In the genomic region with DNA sequence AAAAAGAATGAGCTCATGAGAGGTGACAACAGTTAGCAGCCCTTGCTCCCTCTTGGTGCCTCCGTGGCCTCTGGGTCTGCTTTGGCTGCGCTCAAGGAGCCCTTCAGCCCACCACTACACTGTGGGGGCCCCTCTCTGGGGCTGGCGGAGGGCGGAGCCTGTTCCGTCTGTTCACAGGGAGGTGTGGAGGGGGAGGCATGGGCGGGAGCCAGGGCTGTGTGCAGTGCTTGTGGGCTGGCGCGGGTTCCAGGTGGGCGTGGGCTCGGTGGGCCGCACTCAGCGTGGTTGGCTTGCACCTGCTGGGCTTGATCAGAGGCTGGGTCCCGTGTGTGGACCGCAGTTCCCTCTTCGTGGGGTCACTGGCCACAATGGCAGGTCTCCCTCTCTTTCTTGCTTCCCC, we compare ENCODE assay signal across 19 cellular contexts.
DNase-seq lines count a peak whose midpoint lies in the region; ATAC-seq and TF ChIP-seq lines count a peak whose summit lies in the region.
"Had no signal": no experiment of that assay in that cellular context is flagged by ENCODE, and none has a peak within 500 bp of the region (broad histone marks: within the 10 kb centered on the region; RNA-seq: fewer than 3 reads in every experiment).

No MANE protein-coding gene starts in this region.

- 93% methylated on average over 15 of the region's 15 CpGs for WGBS in right cardiac atrium
- no CpG with 5 or more reads among the region's 15 CpGs for WGBS in neuronal stem cell (ENCODE audit: extremely low coverage in 2 of 2, insufficient read length in 2 of 2, insufficient replicate concordance in 1 of 2), 2 donors

- ATAC-seq in right cardiac atrium, result no peak
- ATAC-seq in Right ventricle myocardium inferior, result no peak
- peak; percentile 33 for ATAC-seq in upper lobe of right lung
- no peak for ATAC-seq in GM19035 (IDR thresholded peaks at IDR 0.05; ENCODE audit: unreplicated experiment)
- ATAC-seq: CD8-positive, alpha-beta T cell; GM12878 had no signal

- H3K36me3 ChIP-seq in neuronal stem cell (replicated peaks in 1 of 2; ENCODE audit: control insufficient read depth in 2 of 2, insufficient read depth in 2 of 2, low read length in 2 of 2) (no peaks in the 10 kb centered on the region), upper lobe of right lung (no peaks in the 10 kb centered on the region)
- H3K36me3 ChIP-seq: BLaER1 had no signal

- H3K79me1 ChIP-seq in neuronal stem cell (ENCODE audit: low read depth, low read length), result no peaks in the 10 kb centered on the region

- H3K4me3 ChIP-seq in right cardiac atrium (ENCODE audit: low read length) (no peak overlapping the region), neuronal stem cell (ENCODE audit: low read length in 2 of 2) (no peak overlapping the region), upper lobe of right lung (no peak overlapping the region)
- H3K4me3 ChIP-seq: BLaER1, GM12878 had no signal

- H3K9ac ChIP-seq in neuronal stem cell (ENCODE audit: low read depth, low read length, poor library complexity), result no peak overlapping the region
- H3K9ac ChIP-seq: BLaER1 had no signal

- no peak overlapping the region for H4K8ac ChIP-seq in neuronal stem cell (ENCODE audit: low read depth, low read length)

- TF ChIP-seq CTCF in upper lobe of right lung (IDR thresholded peaks at IDR 0.05), result no peak

- H3K4me1 ChIP-seq in right cardiac atrium (ENCODE audit: control insufficient read depth, insufficient read depth, low read length), result no peaks in the 10 kb centered on the region
- no peaks in the 10 kb centered on the region for H3K4me1 ChIP-seq in neuronal stem cell (ENCODE audit: control insufficient read depth in 2 of 2, insufficient read depth in 1 of 2, low read depth in 1 of 2, low read length in 2 of 2)
- no peaks in the 10 kb centered on the region for H3K4me1 ChIP-seq in upper lobe of right lung
- H3K4me1 ChIP-seq: BLaER1, Caco-2 had no signal

- H2BK5ac ChIP-seq in neuronal stem cell (ENCODE audit: low read length), result no peak overlapping the region

- H3K23ac ChIP-seq in neuronal stem cell (ENCODE audit: low read depth, low read length, poor library complexity), result no peak overlapping the region

- H3K27ac ChIP-seq in right cardiac atrium (ENCODE audit: low read length) (no peak overlapping the region), neuronal stem cell (replicated peaks; ENCODE audit: low read length) (no peak overlapping the region), upper lobe of right lung (no peak overlapping the region)
- H3K27ac ChIP-seq: 22Rv1, BLaER1, C4-2B had no signal

- H2AFZ ChIP-seq in neuronal stem cell (ENCODE audit: low read length), result no peak overlapping the region

- H3K4ac ChIP-seq in neuronal stem cell (ENCODE audit: low read length), result no peak overlapping the region

- DNase-seq in right cardiac atrium, result peak in 2 of 3 donors; percentile 27 to 32
- DNase-seq in Right ventricle myocardium inferior (ENCODE audit: missing footprints), result no peak
- DNase-seq in neuronal stem cell (ENCODE audit: low spot score), result no peak
- peak; percentile 58 for DNase-seq in upper lobe of right lung
- no peak for DNase-seq in OCI-M1 (lab: John Stamatoyannopoulos, UW)
- DNase-seq in H4 (ENCODE audit: low spot score), result no peak
- DNase-seq: Caco-2; CD4-positive, CD25-positive, alpha-beta regulatory T cell; DMS153; DND-41; GOT3; H7; HCEC 1CT had no signal

- peak overlapping the region; percentile 8 for H3K18ac ChIP-seq in neuronal stem cell (ENCODE audit: low read length)

- H4K91ac ChIP-seq in neuronal stem cell (ENCODE audit: low read depth, low read length, poor library complexity), result no peak overlapping the region

- H2BK120ac ChIP-seq in neuronal stem cell (ENCODE audit: low read depth, low read length), result no peak overlapping the region

- H3K9me3 ChIP-seq in right cardiac atrium (ENCODE audit: control insufficient read depth, low read length) (no peaks in the 10 kb centered on the region), neuronal stem cell (replicated peaks in 1 of 2; ENCODE audit: control insufficient read depth in 2 of 2, insufficient read depth in 1 of 2, low read depth in 1 of 2, low read length in 2 of 2) (peaks cover 0 to 2% of the 10 kb centered on the region in 2 donors), upper lobe of right lung (peaks cover 6% of the 10 kb centered on the region)
- H3K9me3 ChIP-seq: Caco-2 had no signal

- H2BK12ac ChIP-seq in neuronal stem cell (ENCODE audit: low read length), result no peak overlapping the region

- H3K27me3 ChIP-seq in right cardiac atrium (ENCODE audit: control insufficient read depth, insufficient read depth) (no peaks in the 10 kb centered on the region), neuronal stem cell (ENCODE audit: control insufficient read depth in 3 of 3, insufficient read depth in 3 of 3, low read depth in 1 of 3, low read length in 3 of 3) (no peaks in the 10 kb centered on the region), upper lobe of right lung (no peaks in the 10 kb centered on the region)
- H3K27me3 ChIP-seq: BLaER1 had no signal

- H3K14ac ChIP-seq in neuronal stem cell (ENCODE audit: low read length), result no peak overlapping the region

- H2AK5ac ChIP-seq in neuronal stem cell (ENCODE audit: low read depth, low read length), result no peak overlapping the region

- no peak overlapping the region for H2BK15ac ChIP-seq in neuronal stem cell (ENCODE audit: low read length)

- intact Hi-C loops in right cardiac atrium (cut with DNase I) (no loop called here), Right ventricle myocardium inferior (cut with DNase I) (no loop called here), upper lobe of right lung (cut with DNase I) (no loop called here)

- H3K4me2 ChIP-seq in neuronal stem cell (ENCODE audit: insufficient read depth, low read length, poor library complexity, severe bottlenecking), result no peak overlapping the region
- H3K4me2 ChIP-seq: BLaER1 had no signal

Comparison
In these comparisons a context has a peak if more than half of its experiments do, and no peak if none do; other contexts are left out.
1. DNase-seq: peak in right cardiac atrium (2 of 3) and upper lobe of right lung (single experiment); none in Right ventricle myocardium inferior (single experiment), neuronal stem cell (single experiment), OCI-M1 (single experiment) and H4 (single experiment).